In genomic region chr14:61266436-61267220, GRCh38 we compare ENCODE assay signal across 19 cellular contexts. TPM values are rescaled to one million over a fixed set of nuclear protein-coding genes. Genes with fewer than 3 reads are reported as not detected.
DNase-seq lines count a peak whose midpoint lies in the region; ATAC-seq and TF ChIP-seq lines count a peak whose summit lies in the region.
"Had no signal": no experiment of that assay in that cellular context is flagged by ENCODE, and none has a peak within 500 bp of the region (broad histone marks: within the 10 kb centered on the region; RNA-seq: fewer than 3 reads in every experiment).

No MANE protein-coding gene starts in this region.

- H3K4me3 Mint-ChIP-seq in activated CD4-positive, alpha-beta memory T cell treated with anti-CD3 and anti-CD28 coated beads, Interleukin-2, amount 10 ng/mL, durations not matched to agents 7 days and 5 days: no peak overlapping the region

- no peak overlapping the region for H3K4me3 ChIP-seq in fibroblast of mammary gland (ENCODE audit: control insufficient read depth, low read depth, low read length)
- H3K4me3 ChIP-seq: HAP-1 had no signal

- H3K27ac Mint-ChIP-seq in activated CD4-positive, alpha-beta memory T cell treated with anti-CD3 and anti-CD28 coated beads, Interleukin-2, amount 10 ng/mL, durations not matched to agents 7 days and 5 days: no peak overlapping the region

- no peaks in the 10 kb centered on the region for H3K36me3 Mint-ChIP-seq in activated CD4-positive, alpha-beta memory T cell treated with anti-CD3 and anti-CD28 coated beads, Interleukin-2, amount 10 ng/mL, durations not matched to agents 7 days and 5 days (ENCODE audit: low read depth)

- POLR2A ChIA-PET in activated CD4-positive, alpha-beta memory T cell treated with anti-CD3 and anti-CD28 coated beads, Interleukin-2, amount 10 ng/mL, durations not matched to agents 7 days and 5 days (lab: Charles Lee): no interaction called here

- ATAC-seq in omental fat pad (ENCODE audit: low FRiP score): peak; percentile 12
- no peak for ATAC-seq in HG03354 (IDR thresholded peaks at IDR 0.05; ENCODE audit: poor library complexity, severe bottlenecking, unreplicated experiment)
- ATAC-seq in GM18907 (IDR thresholded peaks at IDR 0.05; ENCODE audit: unreplicated experiment): no peak

- DNase-seq in EH (ENCODE audit: low read depth) (peak; percentile 45), NCI-H69 (lab: John Stamatoyannopoulos, UW) (peak; percentile 60), fibroblast of mammary gland (ENCODE audit: low read depth) (peak; percentile 37), omental fat pad (ENCODE audit: low spot score) (no peak), T-helper 2 cell (no peak)
- no peak for DNase-seq in activated CD4-positive, alpha-beta memory T cell treated with anti-CD3 and anti-CD28 coated beads, Interleukin-2, amount 10 ng/mL, durations not matched to agents 7 days and 5 days
- DNase-seq: AML-193, DMS79, MV-4-11, NCI-H1694 treated with DMSO at 0.1 percent for 48 hours, NCI-H2227 treated with DMSO at 0.1 percent for 48 hours, NCI-H510A treated with DMSO at 0.1 percent for 48 hours, NCI-H82, OCI-M1, RPMI8226, SHP77 treated with DMSO at 0.1 percent for 48 hours had no signal

- peaks cover 52% of the 10 kb centered on the region for H3K27me3 Mint-ChIP-seq in activated CD4-positive, alpha-beta memory T cell treated with anti-CD3 and anti-CD28 coated beads, Interleukin-2, amount 10 ng/mL, durations not matched to agents 7 days and 5 days

- peaks cover 4% of the 10 kb centered on the region for H3K4me1 Mint-ChIP-seq in activated CD4-positive, alpha-beta memory T cell treated with anti-CD3 and anti-CD28 coated beads, Interleukin-2, amount 10 ng/mL, durations not matched to agents 7 days and 5 days

- CTCF ChIA-PET in activated CD4-positive, alpha-beta memory T cell treated with anti-CD3 and anti-CD28 coated beads, Interleukin-2, amount 10 ng/mL, durations not matched to agents 7 days and 5 days (lab: Charles Lee): interaction anchor here (1.3 kb wide), 1 partner anchor 642 kb away, joined by 4 read pairs; no protein-coding TSS in a partner anchor

- TF ChIP-seq CTCF in fibroblast of mammary gland (conservative IDR thresholded peaks at IDR 0.05; ENCODE audit: control insufficient read depth, insufficient read depth, low read depth, low read length) (no peak), omental fat pad (IDR thresholded peaks at IDR 0.05) (no peak)

- H3K9me3 Mint-ChIP-seq in activated CD4-positive, alpha-beta memory T cell treated with anti-CD3 and anti-CD28 coated beads, Interleukin-2, amount 10 ng/mL, durations not matched to agents 7 days and 5 days: no peaks in the 10 kb centered on the region

RNA-seq across cellular contexts. Expression of gene TMEM30B, which starts 14.5 kb away (rescaled TPM):
- total RNA-seq in omental fat pad: 1 to 10 TPM; 1.9 to 4.6 (median 2.5) TPM
- total RNA-seq in activated CD4-positive, alpha-beta memory T cell treated with anti-CD3 and anti-CD28 coated beads, Interleukin-2, amount 10 ng/mL, durations not matched to agents 7 days and 5 days: under 1 TPM; 0.48 to 0.60 TPM

RNA-seq across cellular contexts. Expression of gene PRKCH, which starts 54.8 kb away (rescaled TPM):
- 10 to 100 TPM; 15.7 to 74.7 (median 38.4) TPM for total RNA-seq in omental fat pad
- total RNA-seq in activated CD4-positive, alpha-beta memory T cell treated with anti-CD3 and anti-CD28 coated beads, Interleukin-2, amount 10 ng/mL, durations not matched to agents 7 days and 5 days: 100 to 1,000 TPM; 186 to 195 TPM

Comparison
In these comparisons a context has a peak if more than half of its experiments do, and no peak if none do; other contexts are left out.
1. DNase-seq: peak in EH (single experiment), NCI-H69 (single experiment) and fibroblast of mammary gland (single experiment); none in omental fat pad (single experiment), activated CD4-positive, alpha-beta memory T cell treated with anti-CD3 and anti-CD28 coated beads, Interleukin-2, amount 10 ng/mL, durations not matched to agents 7 days and 5 days (single experiment) and T-helper 2 cell (0 of 5).